ENCODE assay signal across 35 cellular contexts in genomic region chr10:126400641-126401040, GRCh38. TPM values are rescaled to one million over a fixed set of nuclear protein-coding genes. Genes with fewer than 3 reads are reported as not detected.
A peak's percentile ranks its signal among the peaks of the same experiment; 100 is the strongest.
DNase-seq lines count a peak whose midpoint lies in the region; ATAC-seq, FAIRE-seq and TF ChIP-seq lines count a peak whose summit lies in the region.
"Had no signal": no experiment of that assay in that cellular context is flagged by ENCODE, and none has a peak within 500 bp of the region (broad histone marks: within the 10 kb centered on the region; RNA-seq: fewer than 3 reads in every experiment).

No MANE protein-coding gene starts in this region.

- H3K9me2 ChIP-seq in SK-N-SH = no peaks in the 10 kb centered on the region

- TF ChIP-seq EP300 in A549 (IDR thresholded peaks at IDR 0.05) = no peak
- TF ChIP-seq EP300 in SK-N-SH (IDR thresholded peaks at IDR 0.05; ENCODE audit: borderline replicate concordance in 1 of 2, low read depth in 1 of 2, low read length in 1 of 2) = no peak

- in situ Hi-C loops in brain microvascular endothelial cell (cut with HindIII; ENCODE audit: low pct_ligation_motif_present, low sequenced_read_pairs) = no loop called here

- H3K36me3 ChIP-seq in SK-N-SH (replicated peaks in 1 of 2; ENCODE audit: control insufficient read depth in 1 of 2, insufficient read depth in 2 of 2, low read length in 1 of 2) (no peaks in the 10 kb centered on the region), mesenchymal stem cell (ENCODE audit: control insufficient read depth in 1 of 2, insufficient read depth in 2 of 2, low read depth in 1 of 2, low read length in 2 of 2) (no peaks in the 10 kb centered on the region), prostate gland (no peaks in the 10 kb centered on the region), brain microvascular endothelial cell (replicated peaks) (no peaks in the 10 kb centered on the region)
- H3K36me3 ChIP-seq: BE2C; BLaER1; BLaER1 treated with 17β-estradiol and CSF1 and Interleukin-3, amounts not matched to agents 10 nM and 100 nM had no signal

- H3K27ac ChIP-seq in A549 = no peak overlapping the region
- peak overlapping the region in 1 of 2 experiments; percentile 98; a peak in 2 of 4 replicates for H3K27ac ChIP-seq in SK-N-SH (ENCODE audit: low read depth in 2 of 2, low read length in 1 of 2)
- no peak overlapping the region for H3K27ac ChIP-seq in mesenchymal stem cell (ENCODE audit: low read length, poor library complexity, severe bottlenecking)
- no peak overlapping the region for H3K27ac ChIP-seq in prostate gland
- no peak overlapping the region for H3K27ac ChIP-seq in brain microvascular endothelial cell
- H3K27ac ChIP-seq: 22Rv1; BLaER1; BLaER1 treated with 17β-estradiol and CSF1 and Interleukin-3, amounts not matched to agents 10 nM and 100 nM; C4-2B had no signal

- TF ChIP-seq CTCF in A549 (IDR thresholded peaks at IDR 0.05) = no peak
- no peak for TF ChIP-seq CTCF in SK-N-SH (IDR thresholded peaks at IDR 0.05)
- no peak for TF ChIP-seq CTCF in prostate gland (IDR thresholded peaks at IDR 0.05)
- TF ChIP-seq CTCF in brain microvascular endothelial cell (IDR thresholded peaks at IDR 0.05; ENCODE audit: low read depth, low read length, missing control alignments) = no peak

- peaks cover 17% of the 10 kb centered on the region for H3F3A ChIP-seq in SK-N-SH (replicated peaks; ENCODE audit: insufficient read depth)

- H3K23ac ChIP-seq in mesenchymal stem cell (ENCODE audit: low read length in 2 of 2) = no peak overlapping the region

- no peak overlapping the region for H4K91ac ChIP-seq in mesenchymal stem cell (ENCODE audit: low read length)

- H3K9ac ChIP-seq in SK-N-SH (no peak overlapping the region), mesenchymal stem cell (ENCODE audit: low read length) (no peak overlapping the region)
- H3K9ac ChIP-seq: BLaER1; BLaER1 treated with 17β-estradiol and CSF1 and Interleukin-3, amounts not matched to agents 10 nM and 100 nM had no signal

- H3K4ac ChIP-seq in mesenchymal stem cell (ENCODE audit: low read depth in 1 of 2, low read length in 2 of 2) = no peak overlapping the region

- H3K4me3 ChIP-seq in A549 (no peak overlapping the region), SK-N-SH (ENCODE audit: low read depth in 2 of 2, low read length in 1 of 2) (no peak overlapping the region), mesenchymal stem cell (ENCODE audit: insufficient read depth in 1 of 2, low read depth in 1 of 2, low read length in 2 of 2) (no peak overlapping the region), prostate gland (no peak overlapping the region), brain microvascular endothelial cell (ENCODE audit: low read depth, low read length) (no peak overlapping the region)
- H3K4me3 ChIP-seq: BLaER1; BLaER1 treated with 17β-estradiol and CSF1 and Interleukin-3, amounts not matched to agents 10 nM and 100 nM had no signal

- H3K4me2 ChIP-seq in A549 (no peak overlapping the region), SK-N-SH (no peak overlapping the region), mesenchymal stem cell (ENCODE audit: low read length, poor library complexity, severe bottlenecking) (no peak overlapping the region)
- H3K4me2 ChIP-seq: BLaER1; BLaER1 treated with 17β-estradiol and CSF1 and Interleukin-3, amounts not matched to agents 10 nM and 100 nM had no signal

- H2AFZ ChIP-seq in SK-N-SH (ENCODE audit: low read depth) (no peak overlapping the region), mesenchymal stem cell (ENCODE audit: low read depth, low read length) (no peak overlapping the region)

- peak overlapping the region; percentile 54 for H2AK5ac ChIP-seq in mesenchymal stem cell (ENCODE audit: low read length, severe bottlenecking)

- 80% methylated on average over 4 of the region's 4 CpGs for WGBS in A549 (ENCODE audit: missing lambda C conversion rate)
- 81% methylated on average over 4 of the region's 4 CpGs for WGBS in SK-N-SH (ENCODE audit: low lambda C conversion rate)
- WGBS in mesenchymal stem cell = 89% methylated on average over 3 of the region's 4 CpGs
- WGBS in prostate gland = 77% methylated on average over 4 of the region's 4 CpGs

- no peak overlapping the region for H3K14ac ChIP-seq in mesenchymal stem cell (ENCODE audit: low read length in 2 of 2)

- TF ChIP-seq POLR2A in A549 (IDR thresholded peaks at IDR 0.05; ENCODE audit: low read length) = no peak
- no peak for TF ChIP-seq POLR2A in prostate gland (IDR thresholded peaks at IDR 0.05)

- CTCF ChIA-PET in A549 (lab: Yijun Ruan, JAX) (interaction anchor here (0.6 kb wide), 1 partner anchor 196 kb away, joined by 3 read pairs; no protein-coding TSS in a partner anchor), SK-N-SH (lab: Yijun Ruan, JAX) (interaction anchor here (0.9 to 1.8 kb wide), 5 partner anchors 13 to 103 kb away, joined by 3 to 9 read pairs (median 3); partner anchors contain the start of gene ADAM12)

- no peak overlapping the region for H2BK15ac ChIP-seq in mesenchymal stem cell (ENCODE audit: low read depth, poor library complexity, severe bottlenecking)

- H3K27me3 ChIP-seq in SK-N-SH (ENCODE audit: insufficient read depth) (no peaks in the 10 kb centered on the region), mesenchymal stem cell (ENCODE audit: control insufficient read depth in 1 of 2, insufficient read depth in 1 of 2, low read length in 2 of 2) (no peaks in the 10 kb centered on the region), prostate gland (replicated peaks; ENCODE audit: insufficient read depth) (no peaks in the 10 kb centered on the region), brain microvascular endothelial cell (replicated peaks) (no peaks in the 10 kb centered on the region)
- H3K27me3 ChIP-seq: BE2C; BLaER1; BLaER1 treated with 17β-estradiol and CSF1 and Interleukin-3, amounts not matched to agents 10 nM and 100 nM had no signal

- intact Hi-C loops in prostate gland (cut with DNase I) = no loop called here

- H2BK120ac ChIP-seq in mesenchymal stem cell (ENCODE audit: low read depth, low read length) = no peak overlapping the region

- no peaks in the 10 kb centered on the region for H4K20me1 ChIP-seq in SK-N-SH (ENCODE audit: insufficient read depth)
- H4K20me1 ChIP-seq: BLaER1; BLaER1 treated with 17β-estradiol and CSF1 and Interleukin-3, amounts not matched to agents 10 nM and 100 nM had no signal

- H4K8ac ChIP-seq in mesenchymal stem cell (ENCODE audit: low read length) = no peak overlapping the region

- POLR2A ChIA-PET in A549 (lab: Yijun Ruan, JAX) = no interaction called here
- POLR2A ChIA-PET in SK-N-SH (lab: Yijun Ruan, JAX) = no interaction called here

- peaks cover 2% of the 10 kb centered on the region for H3K79me1 ChIP-seq in mesenchymal stem cell (replicated peaks; ENCODE audit: low read length, poor library complexity, severe bottlenecking)

- H3K9me3 ChIP-seq in A549 (no peaks in the 10 kb centered on the region), SK-N-SH (no peaks in the 10 kb centered on the region), mesenchymal stem cell (ENCODE audit: control insufficient read depth, low read length) (no peaks in the 10 kb centered on the region), prostate gland (no peaks in the 10 kb centered on the region)
- H3K9me3 ChIP-seq: BE2C, BLaER1, Caco-2 had no signal

- no peak overlapping the region for H3K18ac ChIP-seq in mesenchymal stem cell (ENCODE audit: low read depth in 1 of 2, low read length in 2 of 2)

- ATAC-seq in A549 (no peak), SK-N-SH treated with all-trans-retinoic acid at 6 μM for 48 hours (no peak)
- ATAC-seq: CD8-positive, alpha-beta T cell had no signal

- no peak overlapping the region for H2BK5ac ChIP-seq in mesenchymal stem cell (ENCODE audit: low read depth, low read length, poor library complexity, severe bottlenecking)

- DNase-seq in A549 (ENCODE audit: low read depth in 1 of 2, low spot score in 1 of 2) (no peak), SK-N-SH (no peak), mesenchymal stem cell (no peak), prostate gland (ENCODE audit: low spot score) (no peak), brain microvascular endothelial cell (no peak), NCI-H446 (lab: John Stamatoyannopoulos, UW) (no peak), NCI-H2081 (lab: John Stamatoyannopoulos, UW) (no peak)
- DNase-seq: 8988T; ACHN; AML-193; BE2C; C1 segment of cervical spinal cord; Caco-2; Calu3; CD4-positive, alpha-beta memory T cell; CD4-positive, alpha-beta T cell; CD4-positive, CD25-positive, alpha-beta regulatory T cell; CD8-positive, alpha-beta memory T cell; CD8-positive, alpha-beta T cell; COR-L47; DMS 273 treated with DMSO at 0.1 percent for 48 hours; DMS153; DMS53; DMS79; DMS79 treated with DMSO at 0.1 percent for 48 hours; DND-41; EL had no signal

- H3K79me2 ChIP-seq in SK-N-SH (ENCODE audit: insufficient read depth) = no peaks in the 10 kb centered on the region

- FAIRE-seq in A549 (lab: Jason Lieb, UNC) = peak; percentile 39
- FAIRE-seq: A204.1, D721Med had no signal

- H3K4me1 ChIP-seq in A549 (peaks cover 22% of the 10 kb centered on the region), SK-N-SH (ENCODE audit: control insufficient read depth in 1 of 2, insufficient read depth in 2 of 2, low read depth in 1 of 2, low read length in 1 of 2) (peaks cover 16 to 43% of the 10 kb centered on the region in 2 experiments), mesenchymal stem cell (ENCODE audit: control insufficient read depth, insufficient read depth, low read depth, low read length) (peaks cover 11% of the 10 kb centered on the region), prostate gland (replicated peaks) (no peaks in the 10 kb centered on the region)
- H3K4me1 ChIP-seq: BLaER1; BLaER1 treated with 17β-estradiol and CSF1 and Interleukin-3, amounts not matched to agents 10 nM and 100 nM; Caco-2 had no signal

- no peak overlapping the region for H2BK12ac ChIP-seq in mesenchymal stem cell (ENCODE audit: low read length in 2 of 2)

- TF ChIP-seq RAD21 in A549 (conservative IDR thresholded peaks at IDR 0.05 in 1 of 2, IDR thresholded peaks at IDR 0.05 in 1 of 2) = no peak
- TF ChIP-seq RAD21 in SK-N-SH (IDR thresholded peaks at IDR 0.05; ENCODE audit: low read length) = no peak

TF ChIP-seq in A549, 52 proteins besides CTCF, POLR2A, EP300 and RAD21:
- TF ChIP-seq ZFP36 (IDR thresholded peaks at IDR 0.05; ENCODE audit: borderline replicate concordance, partially characterized antibody) = no peak

TF ChIP-seq in SK-N-SH, 30 proteins besides CTCF, POLR2A, EP300 and RAD21 (continues in another document):
- TF ChIP-seq FOSL2 (IDR thresholded peaks at IDR 0.05; ENCODE audit: borderline replicate concordance, low read depth) = no peak

RNA-seq across cellular contexts. Expression of gene ADAM12, which starts 12.4 kb away (rescaled TPM):
- polyA plus RNA-seq in A549 (2011; rRNA removed) (1.6 and 2.2 TPM in 2 replicates), A549 (2017; fragmentation: RNase III; extraction: RNeasy Plus Mini Kit Qiagen cat#74134 plus additional on column Dnase treatment) (4.5 to 4.8 TPM (median 4.8 TPM) in 3 replicates), SK-N-SH (2012; rRNA removed) (24.0 and 25.0 TPM in 2 replicates)
- polyA plus RNA-seq in A549 (2012; cell fraction: cytosol; rRNA removed) = 0.56 and 0.67 TPM in 2 replicates
- polyA plus RNA-seq in A549 (2012; cell fraction: nucleus; rRNA removed) = 1.1 and 1.8 TPM in 2 replicates
- 1.4 and 6.1 TPM in 2 replicates for polyA minus RNA-seq in A549 (2011; rRNA and poly(A)+ RNA removed)
- polyA plus RNA-seq in SK-N-SH (2012; cell fraction: cytosol; rRNA removed) = 29.1 and 32.7 TPM in 2 replicates
- polyA plus RNA-seq in SK-N-SH (2012; cell fraction: nucleus; rRNA removed) = 26.1 and 36.9 TPM in 2 replicates
- 42.5 TPM for polyA plus RNA-seq in mesenchymal stem cell (2013, experiment 1 of 2)
- polyA plus RNA-seq in mesenchymal stem cell (2013, experiment 2 of 2) = 42.9 TPM
- total RNA-seq in prostate gland = 1 to 10 TPM in 1 of 2 donors, under 1 TPM in 1; 0.14 to 1.9 TPM
- total RNA-seq: Caco-2, Calu3 had no signal
- polyA plus RNA-seq: CD14-positive monocyte had no signal

Comparison
In these comparisons a context has a peak if more than half of its experiments do, and no peak if none do; other contexts are left out.
1. Of the 12 proteins assayed by ChIP-seq in both A549 and SK-N-SH: peak only in A549: none; only in SK-N-SH: PBX3; in both: none; in neither: 11.